Comparison of ENCODE assay signal across 8 cellular contexts in genomic region chr1:2205191-2205952, GRCh38. TPM values are rescaled to one million over a fixed set of nuclear protein-coding genes. Genes with fewer than 3 reads are reported as not detected.
DNase-seq lines count a peak whose midpoint lies in the region; ATAC-seq and TF ChIP-seq lines count a peak whose summit lies in the region.

No MANE protein-coding gene starts in this region.

- no peak for TF ChIP-seq EP300 in transverse colon (IDR thresholded peaks at IDR 0.05; ENCODE audit: low read depth)

- no peak overlapping the region for H3K27ac Mint-ChIP-seq in CD4-positive, CD25-positive, alpha-beta regulatory T cell
- H3K27ac Mint-ChIP-seq in glutamatergic neuron (ENCODE audit: unreplicated experiment): no peak overlapping the region
- H3K27ac Mint-ChIP-seq in osteocyte (ENCODE audit: unreplicated experiment): no peak overlapping the region

- TF ChIP-seq CTCF in RWPE1 (conservative IDR thresholded peaks at IDR 0.05; ENCODE audit: low read depth) (no peak), glutamatergic neuron (IDR thresholded peaks at IDR 0.05; ENCODE audit: partially characterized antibody, unreplicated experiment) (peak; percentile 10), osteocyte (IDR thresholded peaks at IDR 0.05) (no peak), transverse colon (IDR thresholded peaks at IDR 0.05) (peak in 3 of 5 experiments; percentile 13 to 40 (median 25))

- in situ Hi-C loops in transverse colon (cut with MboI; ENCODE audit: low pct_ligation_motif_present in 1 of 4, low pct_unique_long_range_greater_than_20kb in 1 of 4, low sequenced_read_pairs in 3 of 4): loop anchor here in 3 of 4 donors (10.0 to 25.0 kb wide), 2 partner anchors 107 to 169 kb away; no protein-coding TSS in a partner anchor

- POLR2A ChIA-PET in RWPE1 (lab: Yijun Ruan, JAX; ENCODE audit: low non-redundant PET): no interaction called here

- ATAC-seq in CD4-positive, CD25-positive, alpha-beta regulatory T cell (ENCODE audit: low read depth in 2 of 2): peak; percentile 88
- ATAC-seq in GM19452 (IDR thresholded peaks at IDR 0.05; ENCODE audit: unreplicated experiment): peak; percentile 64

- H3K4me1 ChIP-seq in CD4-positive, CD25-positive, alpha-beta regulatory T cell (ENCODE audit: control insufficient read depth, insufficient read depth, low read length, poor library complexity, severe bottlenecking): peaks cover 16% of the 10 kb centered on the region
- H3K4me1 ChIP-seq in transverse colon: peaks cover 27 to 56% (median 41%) of the 10 kb centered on the region in 4 donors

- no peaks in the 10 kb centered on the region for H3K27me3 ChIP-seq in CD4-positive, CD25-positive, alpha-beta regulatory T cell (ENCODE audit: control insufficient read depth, insufficient read depth, low read length)
- no peaks in the 10 kb centered on the region for H3K27me3 ChIP-seq in transverse colon

- H3K27me3 Mint-ChIP-seq in CD4-positive, CD25-positive, alpha-beta regulatory T cell: no peaks in the 10 kb centered on the region
- no peaks in the 10 kb centered on the region for H3K27me3 Mint-ChIP-seq in glutamatergic neuron (ENCODE audit: unreplicated experiment)
- no peaks in the 10 kb centered on the region for H3K27me3 Mint-ChIP-seq in osteocyte (ENCODE audit: unreplicated experiment)

- no peaks in the 10 kb centered on the region for H3K36me3 Mint-ChIP-seq in CD4-positive, CD25-positive, alpha-beta regulatory T cell
- H3K36me3 Mint-ChIP-seq in glutamatergic neuron (ENCODE audit: unreplicated experiment) (no peaks in the 10 kb centered on the region), osteocyte (ENCODE audit: unreplicated experiment) (no peaks in the 10 kb centered on the region)

- CTCF ChIA-PET in RWPE1 (lab: Yijun Ruan, JAX): interaction anchor here (1.9 kb wide), 1 partner anchor 10 kb away, joined by 6 read pairs; the partner anchor contains the start of gene FAAP20

- H3K4me3 ChIP-seq in CD4-positive, CD25-positive, alpha-beta regulatory T cell (ENCODE audit: low read depth, low read length): no peak overlapping the region
- peak overlapping the region; percentile 42 to 59 (median 51) for H3K4me3 ChIP-seq in transverse colon

- H3K9me3 Mint-ChIP-seq in CD4-positive, CD25-positive, alpha-beta regulatory T cell: peaks cover 0 to 2% (median 0%) of the 10 kb centered on the region in 7 donors
- peaks cover 3% of the 10 kb centered on the region for H3K9me3 Mint-ChIP-seq in glutamatergic neuron (ENCODE audit: unreplicated experiment)
- no peaks in the 10 kb centered on the region for H3K9me3 Mint-ChIP-seq in osteocyte (ENCODE audit: unreplicated experiment)

- peak; percentile 91 to 92 (median 92) for DNase-seq in CD4-positive, CD25-positive, alpha-beta regulatory T cell
- peak; percentile 87 for DNase-seq in HT-29 (ENCODE audit: low spot score)
- no peak for DNase-seq in RWPE1 (ENCODE audit: low spot score)
- peak; percentile 87 for DNase-seq in activated naive CD4-positive, alpha-beta T cell treated with anti-CD3 and anti-CD28 coated beads, Interleukin-2, amount 50 U/mL, for 16 hours
- DNase-seq in glutamatergic neuron: peak; percentile 94
- peak; percentile 98 for DNase-seq in osteocyte (ENCODE audit: extremely low spot score, unreplicated experiment)
- DNase-seq in transverse colon: peak; percentile 98

- peak overlapping the region; percentile 67 for H3K27ac ChIP-seq in CD4-positive, CD25-positive, alpha-beta regulatory T cell (ENCODE audit: insufficient read depth, low read length, poor library complexity, severe bottlenecking)
- H3K27ac ChIP-seq in RWPE1: peak overlapping the region; percentile 96
- peak overlapping the region; percentile 76 to 92 (median 90) for H3K27ac ChIP-seq in transverse colon

- peak overlapping the region; percentile 15 to 73 (median 44) for H3K4me3 Mint-ChIP-seq in CD4-positive, CD25-positive, alpha-beta regulatory T cell
- H3K4me3 Mint-ChIP-seq in glutamatergic neuron (ENCODE audit: unreplicated experiment) (no peak overlapping the region), osteocyte (ENCODE audit: unreplicated experiment) (no peak overlapping the region)

- no peaks in the 10 kb centered on the region for H3K36me3 ChIP-seq in CD4-positive, CD25-positive, alpha-beta regulatory T cell (ENCODE audit: control insufficient read depth, insufficient read depth, low read length)
- H3K36me3 ChIP-seq in transverse colon: no peaks in the 10 kb centered on the region

- WGBS in transverse colon (ENCODE audit: low coverage in 1 of 2), 2 donors: 26% methylated on average over 16 of the region's 84 CpGs; no CpG with 5 or more reads in 1 of the 2 donors

- intact Hi-C loops in transverse colon (cut with DNase I; ENCODE audit: low total_unique reads): no loop called here

- H3K9me3 ChIP-seq in CD4-positive, CD25-positive, alpha-beta regulatory T cell (ENCODE audit: control insufficient read depth in 2 of 2, low read length in 2 of 2): no peaks in the 10 kb centered on the region
- no peaks in the 10 kb centered on the region for H3K9me3 ChIP-seq in transverse colon

- peak; percentile 51 for TF ChIP-seq POLR2A in transverse colon (IDR thresholded peaks at IDR 0.05)

- H3K4me1 Mint-ChIP-seq in CD4-positive, CD25-positive, alpha-beta regulatory T cell: peaks cover 0 to 10% (median 0%) of the 10 kb centered on the region in 4 donors
- H3K4me1 Mint-ChIP-seq in glutamatergic neuron (ENCODE audit: low read depth, unreplicated experiment) (peaks cover 14% of the 10 kb centered on the region), osteocyte (ENCODE audit: unreplicated experiment) (peaks cover 46% of the 10 kb centered on the region)

RNA-seq across cellular contexts. Expression of gene FAAP20, which starts 10.8 kb away (rescaled TPM):
- 40.4 TPM for total RNA-seq in CD4-positive, CD25-positive, alpha-beta regulatory T cell
- polyA plus RNA-seq in CD4-positive, CD25-positive, alpha-beta regulatory T cell: 10 to 100 TPM; 40.0 to 66.5 (median 51.5) TPM
- 99.3 and 119 TPM in 2 replicates for total RNA-seq in HT-29 (2014; rRNA removed; shearing (Covaris generic))
- total RNA-seq in glutamatergic neuron (ENCODE audit: unreplicated experiment) (111 TPM), osteocyte (85.1 and 90.4 TPM in 2 replicates), transverse colon (10 to 100 TPM; 19.4 to 84.5 (median 34.9) TPM)

RNA-seq across cellular contexts. Expression of gene SKI, which starts 22.7 kb away (rescaled TPM):
- 218 TPM for total RNA-seq in CD4-positive, CD25-positive, alpha-beta regulatory T cell
- polyA plus RNA-seq in CD4-positive, CD25-positive, alpha-beta regulatory T cell: under 1 TPM; 0.25 to 0.57 (median 0.31) TPM
- 12.1 and 15.2 TPM in 2 replicates for total RNA-seq in HT-29 (2014; rRNA removed; shearing (Covaris generic))
- total RNA-seq in glutamatergic neuron (ENCODE audit: unreplicated experiment) (143 TPM), osteocyte (131 and 132 TPM in 2 replicates), transverse colon (10 to 100 TPM; 24.4 to 52.4 (median 32.2) TPM)

Comparison
In these comparisons a context has a peak if more than half of its experiments do, and no peak if none do; other contexts are left out.
1. H3K4me3 Mint-ChIP-seq: peak in CD4-positive, CD25-positive, alpha-beta regulatory T cell (4 of 4); none in glutamatergic neuron (single experiment) and osteocyte (single experiment).
2. CTCF ChIP-seq: peak in glutamatergic neuron (single experiment) and transverse colon (3 of 5); none in RWPE1 (single experiment) and osteocyte (single experiment).
3. Peak in every context shown above with its lines, with median percentiles within 50 percentile points of each other: H3K27ac ChIP-seq.